8 cellular contexts compared by ENCODE assay signal in the genomic region with DNA sequence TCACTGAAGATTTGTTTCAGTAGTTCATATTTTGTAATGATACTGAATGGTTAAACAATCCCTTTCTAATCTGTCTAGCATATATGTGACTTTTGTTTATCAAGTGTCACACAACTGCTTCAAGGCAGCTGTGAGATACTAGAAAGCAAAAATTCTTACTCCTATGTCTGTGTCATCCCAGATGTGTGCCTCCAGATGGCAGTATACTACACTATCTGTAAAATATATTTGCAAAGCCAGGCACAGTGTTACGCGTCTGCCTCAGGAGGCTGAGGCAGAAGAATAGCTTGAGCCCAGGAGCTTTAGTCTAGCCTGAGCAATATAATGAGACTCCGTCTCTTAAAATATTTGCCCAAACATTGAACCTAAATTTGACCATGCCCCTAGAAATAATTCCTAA. TPM values are rescaled to one million over a fixed set of nuclear protein-coding genes. Genes with fewer than 3 reads are reported as not detected.
DNase-seq lines count a peak whose midpoint lies in the region; ATAC-seq and TF ChIP-seq lines count a peak whose summit lies in the region.

No MANE protein-coding gene starts in this region.

- H3K4me1 ChIP-seq in cardiac muscle cell (ENCODE audit: low read depth) (no peaks in the 10 kb centered on the region), SJSA1 (replicated peaks) (no peaks in the 10 kb centered on the region)

- no peaks in the 10 kb centered on the region for H3K9me3 Mint-ChIP-seq in memory B cell

- H3K4me3 ChIP-seq in cardiac muscle cell (no peak overlapping the region), SJSA1 (no peak overlapping the region), choroid plexus epithelial cell (ENCODE audit: low read depth, low read length) (no peak overlapping the region)

- H3K36me3 ChIP-seq in cardiac muscle cell, result no peaks in the 10 kb centered on the region
- H3K36me3 ChIP-seq in SJSA1, result no peaks in the 10 kb centered on the region

- H3K27me3 ChIP-seq in cardiac muscle cell (no peaks in the 10 kb centered on the region), SJSA1 (replicated peaks) (no peaks in the 10 kb centered on the region)

- no peak overlapping the region for H3K27ac Mint-ChIP-seq in memory B cell

- H3K27ac ChIP-seq in cardiac muscle cell (no peak overlapping the region), SJSA1 (no peak overlapping the region)

- ATAC-seq in Right ventricle myocardium superior (ENCODE audit: poor library complexity) (no peak), HG03135 (IDR thresholded peaks at IDR 0.05; ENCODE audit: unreplicated experiment) (peak; percentile 60), memory B cell (ENCODE audit: low read depth) (peak; percentile 76), GM19455 (IDR thresholded peaks at IDR 0.05; ENCODE audit: unreplicated experiment) (no peak)

- DNase-seq in cardiac muscle cell (ENCODE audit: low read depth in 1 of 2, low spot score in 1 of 2) (peak; percentile 52), Right ventricle myocardium superior (no peak), SJSA1 (ENCODE audit: low read depth in 1 of 2, low spot score in 2 of 2) (peak; percentile 1 to 35), choroid plexus epithelial cell (ENCODE audit: low read depth) (peak; percentile 60), memory B cell (ENCODE audit: low spot score in 2 of 2) (peak in 1 of 2 donors; percentile 25), MV-4-11 (lab: John Stamatoyannopoulos, UW) (no peak)

- H3K4me3 Mint-ChIP-seq in memory B cell, result no peak overlapping the region

- H3K36me3 Mint-ChIP-seq in memory B cell, result no peaks in the 10 kb centered on the region

- H3K9me3 ChIP-seq in cardiac muscle cell (ENCODE audit: low read depth), result no peaks in the 10 kb centered on the region
- H3K9me3 ChIP-seq in SJSA1 (replicated peaks), result no peaks in the 10 kb centered on the region

- TF ChIP-seq CTCF in cardiac muscle cell (IDR thresholded peaks at IDR 0.05; ENCODE audit: low read depth, low read length), result peak; percentile 49
- TF ChIP-seq CTCF in choroid plexus epithelial cell (conservative IDR thresholded peaks at IDR 0.05; ENCODE audit: low read depth, low read length), result peak; percentile 54

- intact Hi-C loops in Right ventricle myocardium superior (cut with DNase I), result no loop called here

- no peaks in the 10 kb centered on the region for H3K4me1 Mint-ChIP-seq in memory B cell

- H3K27me3 Mint-ChIP-seq in memory B cell, result peaks cover 1% of the 10 kb centered on the region

RNA-seq across cellular contexts. Expression of a gene that starts 4.0 kb away (rescaled TPM):
- total RNA-seq in cardiac muscle cell, result 7.6 and 8.3 TPM in 2 replicates
- 3.6 and 6.8 TPM in 2 replicates for polyA plus RNA-seq in cardiac muscle cell
- total RNA-seq in Right ventricle myocardium superior, result 0.13 TPM
- 4.3 and 7.8 TPM in 2 replicates for total RNA-seq in SJSA1 (2014; rRNA removed; shearing (Covaris generic))

Comparison
In these comparisons a context has a peak if more than half of its experiments do, and no peak if none do; other contexts are left out.
1. DNase-seq: peak in cardiac muscle cell (2 of 2), SJSA1 (2 of 2) and choroid plexus epithelial cell (single experiment); none in Right ventricle myocardium superior (single experiment) and MV-4-11 (single experiment).
2. ATAC-seq: peak in HG03135 (single experiment) and memory B cell (single experiment); none in Right ventricle myocardium superior (single experiment) and GM19455 (single experiment).